In the genomic region with DNA sequence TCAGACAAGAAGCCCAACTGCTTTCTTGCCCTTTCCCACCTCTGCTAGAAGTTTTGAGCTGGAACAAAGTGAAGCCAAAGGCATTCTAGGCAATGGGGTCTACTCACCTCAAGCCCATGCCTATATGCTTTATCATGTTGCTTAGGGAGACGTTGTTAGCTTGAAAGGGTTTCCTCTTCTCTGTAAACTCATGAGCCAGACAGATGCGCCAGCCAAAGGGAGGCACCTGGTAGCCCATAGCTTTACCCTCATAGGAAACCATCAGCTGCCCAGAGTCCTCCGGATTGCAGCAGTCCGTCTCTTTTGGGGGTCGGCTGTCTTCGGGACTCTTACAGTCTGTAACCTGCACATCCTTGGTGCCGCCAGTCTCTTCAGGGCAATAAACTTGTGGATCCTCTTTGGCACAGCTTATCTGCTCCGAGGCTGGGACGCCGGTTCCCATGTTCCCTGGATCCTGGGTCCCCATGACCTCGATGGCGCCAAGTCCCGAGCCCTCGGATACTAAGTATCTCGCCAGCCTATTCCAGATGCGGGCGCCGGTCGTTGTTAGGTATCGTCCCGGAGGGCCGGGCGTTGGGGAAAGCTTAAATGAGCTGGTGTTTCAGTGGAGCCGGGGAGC, we compare ENCODE assay signal across 6 cellular contexts. TPM values are rescaled to one million over a fixed set of nuclear protein-coding genes. Genes with fewer than 3 reads are reported as not detected.
DNase-seq lines count a peak whose midpoint lies in the region; ATAC-seq and TF ChIP-seq lines count a peak whose summit lies in the region.

No MANE protein-coding gene starts in this region.

- H3K27ac Mint-ChIP-seq in activated CD4-positive, alpha-beta memory T cell treated with anti-CD3 and anti-CD28 coated beads, Interleukin-2, amount 10 ng/mL, durations not matched to agents 7 days and 5 days, result peak overlapping the region; percentile 81

- peaks cover 26% of the 10 kb centered on the region for H3K4me1 ChIP-seq in GM23248 (ENCODE audit: insufficient read depth)

- peaks cover 54% of the 10 kb centered on the region for H3K4me1 Mint-ChIP-seq in activated CD4-positive, alpha-beta memory T cell treated with anti-CD3 and anti-CD28 coated beads, Interleukin-2, amount 10 ng/mL, durations not matched to agents 7 days and 5 days

- DNase-seq in GM23248 (peak; percentile 49), lower leg skin (ENCODE audit: low spot score in 2 of 2) (no peak), cerebellar cortex (ENCODE audit: low spot score) (no peak)
- no peak for DNase-seq in activated CD4-positive, alpha-beta memory T cell treated with anti-CD3 and anti-CD28 coated beads, Interleukin-2, amount 10 ng/mL, durations not matched to agents 7 days and 5 days

- H3K4me3 ChIP-seq in GM23248 (peak overlapping the region; percentile 90), lower leg skin (ENCODE audit: low read depth, poor library complexity, severe bottlenecking) (peak overlapping the region; percentile 80)

- peaks cover 66% of the 10 kb centered on the region for H3K79me2 ChIP-seq in GM23248 (ENCODE audit: insufficient read depth)

- ATAC-seq in GM21528 (IDR thresholded peaks at IDR 0.05; ENCODE audit: low FRiP score, unreplicated experiment) (no peak), HG03378 (IDR thresholded peaks at IDR 0.05; ENCODE audit: unreplicated experiment) (no peak)

- intact Hi-C loops in lower leg skin (cut with DNase I; ENCODE audit: low total_unique reads), result no loop called here

- peaks cover 13% of the 10 kb centered on the region; the same call in 1 of the 2 replicates for H4K20me1 ChIP-seq in GM23248 (ENCODE audit: insufficient read depth)

- peak overlapping the region; percentile 88 for H3K4me3 Mint-ChIP-seq in activated CD4-positive, alpha-beta memory T cell treated with anti-CD3 and anti-CD28 coated beads, Interleukin-2, amount 10 ng/mL, durations not matched to agents 7 days and 5 days

- H3K36me3 ChIP-seq in GM23248 (ENCODE audit: low read depth), result peaks cover 15% of the 10 kb centered on the region

- H3K27ac ChIP-seq in GM23248, result peak overlapping the region; percentile 39

- peak overlapping the region; percentile 80 for H2AFZ ChIP-seq in GM23248

- H3K27me3 Mint-ChIP-seq in activated CD4-positive, alpha-beta memory T cell treated with anti-CD3 and anti-CD28 coated beads, Interleukin-2, amount 10 ng/mL, durations not matched to agents 7 days and 5 days, result no peaks in the 10 kb centered on the region

- no peak for TF ChIP-seq CTCF in lower leg skin (IDR thresholded peaks at IDR 0.05)

- no peaks in the 10 kb centered on the region for H3K27me3 ChIP-seq in GM23248 (replicated peaks; ENCODE audit: insufficient read depth)

- no peak for TF ChIP-seq POLR2A in lower leg skin (IDR thresholded peaks at IDR 0.05)

- no peaks in the 10 kb centered on the region for H3K9me3 Mint-ChIP-seq in activated CD4-positive, alpha-beta memory T cell treated with anti-CD3 and anti-CD28 coated beads, Interleukin-2, amount 10 ng/mL, durations not matched to agents 7 days and 5 days

- in situ Hi-C loops in GM23248 (cut with MboI), result no loop called here

- no peaks in the 10 kb centered on the region for H3K9me2 ChIP-seq in GM23248 (ENCODE audit: insufficient read depth)

- 0 to 3% methylated on average over 24 of the region's 24 CpGs for WGBS in GM23248 (ENCODE audit: low coverage in 1 of 2, low lambda C conversion rate in 2 of 2, missing lambda C conversion rate in 2 of 2), 2 experiments
- WGBS in lower leg skin, 2 donors, result 0% methylated on average over 16 to 19 of the region's 24 CpGs

- no peaks in the 10 kb centered on the region for H3K9me3 ChIP-seq in GM23248 (ENCODE audit: low read depth)

- peaks cover 45% of the 10 kb centered on the region for H3K36me3 Mint-ChIP-seq in activated CD4-positive, alpha-beta memory T cell treated with anti-CD3 and anti-CD28 coated beads, Interleukin-2, amount 10 ng/mL, durations not matched to agents 7 days and 5 days (ENCODE audit: low read depth)

- peak overlapping the region; percentile 94 for H3K4me2 ChIP-seq in GM23248 (ENCODE audit: unreplicated experiment)

- POLR2A ChIA-PET in activated CD4-positive, alpha-beta memory T cell treated with anti-CD3 and anti-CD28 coated beads, Interleukin-2, amount 10 ng/mL, durations not matched to agents 7 days and 5 days (lab: Charles Lee), result interaction anchor here (0.9 to 7.0 kb wide), 20 partner anchors 8 to 668 kb away, joined by 3 to 117 read pairs (median 7); a partner anchor contains a TSS

- CTCF ChIA-PET in activated CD4-positive, alpha-beta memory T cell treated with anti-CD3 and anti-CD28 coated beads, Interleukin-2, amount 10 ng/mL, durations not matched to agents 7 days and 5 days (lab: Charles Lee), result interaction anchor here (0.9 to 6.2 kb wide), 16 partner anchors 8 to 145 kb away, joined by 3 to 98 read pairs (median 8); a partner anchor contains a TSS

- peak overlapping the region; percentile 85 for H3K9ac ChIP-seq in GM23248

- no peaks in the 10 kb centered on the region for H3F3A ChIP-seq in GM23248 (ENCODE audit: insufficient read depth)

RNA-seq across cellular contexts. Expression of a gene that starts 0.7 kb away (rescaled TPM):
- total RNA-seq in GM23248 (2014; rRNA removed; shearing (Covaris generic)), result 20.3 and 30.0 TPM in 2 replicates
- polyA plus RNA-seq in GM23248 (2016; fragmentation: Nextera tagmentation; extraction: Ambion mirVana), result 24.0 and 27.6 TPM in 2 replicates
- total RNA-seq in activated CD4-positive, alpha-beta memory T cell treated with anti-CD3 and anti-CD28 coated beads, Interleukin-2, amount 10 ng/mL, durations not matched to agents 7 days and 5 days, result 10 to 100 TPM; 45.8 to 49.1 TPM
- 10 to 100 TPM; 53.7 to 83.3 (median 65.0) TPM for total RNA-seq in lower leg skin

RNA-seq across cellular contexts. Expression of a gene that starts 0.7 kb away (rescaled TPM):
- 19.1 and 20.0 TPM in 2 replicates for total RNA-seq in GM23248 (2014; rRNA removed; shearing (Covaris generic))
- polyA plus RNA-seq in GM23248 (2016; fragmentation: Nextera tagmentation; extraction: Ambion mirVana), result 4.7 and 4.8 TPM in 2 replicates
- total RNA-seq in activated CD4-positive, alpha-beta memory T cell treated with anti-CD3 and anti-CD28 coated beads, Interleukin-2, amount 10 ng/mL, durations not matched to agents 7 days and 5 days, result 10 to 100 TPM; 29.1 to 29.5 TPM
- 10 to 100 TPM; 17.1 to 26.4 (median 22.1) TPM for total RNA-seq in lower leg skin

RNA-seq across cellular contexts. Expression of a gene that starts 5.7 kb away (rescaled TPM):
- not detected in 2 replicates for total RNA-seq in GM23248 (2014; rRNA removed; shearing (Covaris generic))
- not detected in 2 replicates for polyA plus RNA-seq in GM23248 (2016; fragmentation: Nextera tagmentation; extraction: Ambion mirVana)
- under 1 TPM in 1 of 2 experiments, not detected in 1; 0.48 TPM for total RNA-seq in activated CD4-positive, alpha-beta memory T cell treated with anti-CD3 and anti-CD28 coated beads, Interleukin-2, amount 10 ng/mL, durations not matched to agents 7 days and 5 days
- 1 to 10 TPM in 1 of 4 donors, under 1 TPM in 1, not detected in 2; 0.55 to 2.8 TPM for total RNA-seq in lower leg skin

RNA-seq across cellular contexts. Expression of a gene that starts 15.9 kb away (rescaled TPM):
- total RNA-seq in GM23248 (2014; rRNA removed; shearing (Covaris generic)), result 101 and 111 TPM in 2 replicates
- polyA plus RNA-seq in GM23248 (2016; fragmentation: Nextera tagmentation; extraction: Ambion mirVana), result 113 and 114 TPM in 2 replicates
- total RNA-seq in activated CD4-positive, alpha-beta memory T cell treated with anti-CD3 and anti-CD28 coated beads, Interleukin-2, amount 10 ng/mL, durations not matched to agents 7 days and 5 days, result 10 to 100 TPM; 23.2 to 24.1 TPM
- 10 to 100 TPM; 18.2 to 26.6 (median 20.5) TPM for total RNA-seq in lower leg skin

RNA-seq across cellular contexts. Expression of a gene that starts 16.4 kb away (rescaled TPM):
- 527 and 566 TPM in 2 replicates for total RNA-seq in GM23248 (2014; rRNA removed; shearing (Covaris generic))
- 198 and 202 TPM in 2 replicates for polyA plus RNA-seq in GM23248 (2016; fragmentation: Nextera tagmentation; extraction: Ambion mirVana)
- total RNA-seq in activated CD4-positive, alpha-beta memory T cell treated with anti-CD3 and anti-CD28 coated beads, Interleukin-2, amount 10 ng/mL, durations not matched to agents 7 days and 5 days, result 100 to 1,000 TPM; 341 to 354 TPM
- 100 to 1,000 TPM; 101 to 176 (median 155) TPM for total RNA-seq in lower leg skin
